1 cellular context compared by ENCODE assay signal in the genomic region with DNA sequence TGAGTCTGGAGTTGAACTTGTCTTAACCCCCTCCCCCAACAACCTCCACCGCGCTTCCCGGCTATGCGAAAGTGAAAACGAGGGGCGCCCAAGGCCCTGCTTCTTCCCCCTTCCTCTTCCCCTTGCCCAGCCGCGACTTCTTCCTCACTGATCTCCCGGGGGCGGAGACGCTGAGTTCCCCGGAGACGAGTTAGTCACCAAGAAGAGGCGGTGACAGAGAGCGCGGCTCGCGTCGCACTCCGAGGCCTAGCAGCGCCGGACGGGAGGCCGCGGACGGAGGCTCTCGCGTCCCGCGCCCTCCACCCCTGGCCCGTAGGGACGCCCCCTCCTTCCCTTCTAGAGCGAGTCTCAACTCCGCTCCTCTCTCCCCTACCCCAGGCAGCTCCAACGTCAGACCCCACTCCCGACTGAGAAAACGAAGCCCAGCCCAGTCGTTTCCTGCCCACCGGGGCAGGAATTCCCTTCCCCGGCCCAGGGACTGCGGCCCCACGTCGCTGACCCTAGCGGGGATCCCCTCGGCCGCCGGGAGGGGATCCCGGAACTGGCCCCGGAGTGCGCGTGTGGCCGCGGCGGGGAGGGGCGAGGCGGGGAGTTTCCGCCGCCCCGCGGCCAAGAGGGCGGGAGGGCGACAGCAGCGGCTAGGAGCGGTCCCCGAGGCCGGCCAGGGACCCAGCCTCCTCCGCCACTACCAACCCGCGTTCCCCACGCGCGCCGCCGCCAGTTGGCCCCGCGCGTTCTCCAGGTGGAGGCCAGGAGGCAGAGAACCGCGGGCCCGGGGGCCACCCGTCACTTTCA.
TF ChIP-seq lines count a peak whose summit lies in the region.

No MANE protein-coding gene starts in this region.

TF ChIP-seq in A549, 52 proteins besides CTCF, POLR2A, EP300 and RAD21 (continued from another document):
- TF ChIP-seq, protein P1, sequence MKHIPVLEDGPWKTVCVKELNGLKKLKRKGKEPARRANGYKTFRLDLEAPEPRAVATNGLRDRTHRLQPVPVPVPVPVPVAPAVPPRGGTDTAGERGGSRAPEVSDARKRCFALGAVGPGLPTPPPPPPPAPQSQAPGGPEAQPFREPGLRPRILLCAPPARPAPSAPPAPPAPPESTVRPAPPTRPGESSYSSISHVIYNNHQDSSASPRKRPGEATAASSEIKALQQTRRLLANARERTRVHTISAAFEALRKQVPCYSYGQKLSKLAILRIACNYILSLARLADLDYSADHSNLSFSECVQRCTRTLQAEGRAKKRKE (CRISPR knock-in tag; IDR thresholded peaks at IDR 0.05; ENCODE audit: low read depth) = no peak
- TF ChIP-seq, protein P2, sequence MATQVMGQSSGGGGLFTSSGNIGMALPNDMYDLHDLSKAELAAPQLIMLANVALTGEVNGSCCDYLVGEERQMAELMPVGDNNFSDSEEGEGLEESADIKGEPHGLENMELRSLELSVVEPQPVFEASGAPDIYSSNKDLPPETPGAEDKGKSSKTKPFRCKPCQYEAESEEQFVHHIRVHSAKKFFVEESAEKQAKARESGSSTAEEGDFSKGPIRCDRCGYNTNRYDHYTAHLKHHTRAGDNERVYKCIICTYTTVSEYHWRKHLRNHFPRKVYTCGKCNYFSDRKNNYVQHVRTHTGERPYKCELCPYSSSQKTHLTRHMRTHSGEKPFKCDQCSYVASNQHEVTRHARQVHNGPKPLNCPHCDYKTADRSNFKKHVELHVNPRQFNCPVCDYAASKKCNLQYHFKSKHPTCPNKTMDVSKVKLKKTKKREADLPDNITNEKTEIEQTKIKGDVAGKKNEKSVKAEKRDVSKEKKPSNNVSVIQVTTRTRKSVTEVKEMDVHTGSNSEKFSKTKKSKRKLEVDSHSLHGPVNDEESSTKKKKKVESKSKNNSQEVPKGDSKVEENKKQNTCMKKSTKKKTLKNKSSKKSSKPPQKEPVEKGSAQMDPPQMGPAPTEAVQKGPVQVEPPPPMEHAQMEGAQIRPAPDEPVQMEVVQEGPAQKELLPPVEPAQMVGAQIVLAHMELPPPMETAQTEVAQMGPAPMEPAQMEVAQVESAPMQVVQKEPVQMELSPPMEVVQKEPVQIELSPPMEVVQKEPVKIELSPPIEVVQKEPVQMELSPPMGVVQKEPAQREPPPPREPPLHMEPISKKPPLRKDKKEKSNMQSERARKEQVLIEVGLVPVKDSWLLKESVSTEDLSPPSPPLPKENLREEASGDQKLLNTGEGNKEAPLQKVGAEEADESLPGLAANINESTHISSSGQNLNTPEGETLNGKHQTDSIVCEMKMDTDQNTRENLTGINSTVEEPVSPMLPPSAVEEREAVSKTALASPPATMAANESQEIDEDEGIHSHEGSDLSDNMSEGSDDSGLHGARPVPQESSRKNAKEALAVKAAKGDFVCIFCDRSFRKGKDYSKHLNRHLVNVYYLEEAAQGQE (IDR thresholded peaks at IDR 0.05) = no peak
TF ChIP-seq in A549: peak in this region for 8.
